7 cellular contexts compared by ENCODE assay signal in the genomic region with DNA sequence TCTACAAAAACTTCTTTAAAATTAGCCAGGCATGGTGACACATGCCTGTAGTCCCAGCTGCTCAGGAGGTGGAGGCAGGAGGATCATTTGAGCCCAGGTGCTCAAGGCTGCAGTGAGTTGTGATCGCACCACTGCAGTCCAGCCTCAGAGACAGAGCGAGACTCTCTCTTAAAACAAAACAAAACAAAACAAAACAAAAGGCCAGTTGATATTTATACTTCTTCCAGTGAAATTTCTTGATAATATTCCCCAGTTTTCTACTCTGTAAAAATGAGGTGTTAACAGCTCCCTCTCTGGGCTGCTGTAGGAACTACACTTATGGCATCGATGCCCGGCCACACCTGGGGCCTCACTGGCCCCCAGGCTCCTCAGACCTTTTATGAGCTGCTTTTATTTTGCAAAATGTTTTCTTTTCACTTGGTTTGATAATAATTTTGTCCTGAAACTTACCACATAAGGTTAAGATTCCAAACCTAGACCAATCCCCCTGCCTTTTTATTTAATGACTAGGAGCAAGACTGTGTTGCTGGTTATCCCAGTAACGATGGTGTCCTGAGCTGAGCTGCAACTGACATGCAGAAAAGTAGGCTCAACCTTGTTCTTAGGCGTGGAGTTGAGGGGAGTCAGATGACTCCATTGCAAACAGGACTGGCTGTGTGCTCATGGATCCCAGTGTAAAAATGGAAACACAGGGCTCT. TPM values are rescaled to one million over a fixed set of nuclear protein-coding genes. Genes with fewer than 3 reads are reported as not detected.
DNase-seq lines count a peak whose midpoint lies in the region; ATAC-seq and TF ChIP-seq lines count a peak whose summit lies in the region.

No MANE protein-coding gene starts in this region.

- POLR2A ChIA-PET in activated CD8-positive, alpha-beta T cell treated with anti-CD3 and anti-CD28 coated beads for 36 hours (lab: Charles Lee): no interaction called here

- H3K4me1 ChIP-seq in esophagus muscularis mucosa: peaks cover 25 to 35% (median 32%) of the 10 kb centered on the region in 4 donors
- H3K4me1 ChIP-seq in neural progenitor cell: no peaks in the 10 kb centered on the region

- peak overlapping the region in 1 of 4 donors; percentile 67 for H3K27ac ChIP-seq in esophagus muscularis mucosa (replicated peaks in 1 of 4)
- H3K27ac ChIP-seq in neural progenitor cell: no peak overlapping the region

- H3K4me3 Mint-ChIP-seq in activated CD8-positive, alpha-beta T cell treated with anti-CD3 and anti-CD28 coated beads for 36 hours: no peak overlapping the region
- no peak overlapping the region for H3K4me3 Mint-ChIP-seq in neural progenitor cell

- no peak overlapping the region for H3K4me2 ChIP-seq in neural progenitor cell

- H2AFZ ChIP-seq in neural progenitor cell (replicated peaks): no peak overlapping the region

- H3K36me3 ChIP-seq in esophagus muscularis mucosa (peaks cover 21 to 41% (median 40%) of the 10 kb centered on the region in 4 donors), neural progenitor cell (no peaks in the 10 kb centered on the region)

- no peaks in the 10 kb centered on the region for H3K9me3 Mint-ChIP-seq in activated CD8-positive, alpha-beta T cell treated with anti-CD3 and anti-CD28 coated beads for 36 hours
- H3K9me3 Mint-ChIP-seq in neural progenitor cell: no peaks in the 10 kb centered on the region

- H3K4me3 ChIP-seq in esophagus muscularis mucosa (no peak overlapping the region), neural progenitor cell (no peak overlapping the region)

- peak; percentile 96 for TF ChIP-seq CTCF in activated CD8-positive, alpha-beta T cell treated with anti-CD3 and anti-CD28 coated beads for 36 hours (IDR thresholded peaks at IDR 0.05)
- TF ChIP-seq CTCF in esophagus muscularis mucosa (IDR thresholded peaks at IDR 0.05) (peak; percentile 62 to 83 (median 63)), neural progenitor cell (IDR thresholded peaks at IDR 0.05) (peak; percentile 77)

- H3K4me1 Mint-ChIP-seq in activated CD8-positive, alpha-beta T cell treated with anti-CD3 and anti-CD28 coated beads for 36 hours (ENCODE audit: low read depth): peaks cover 25% of the 10 kb centered on the region
- peaks cover 7% of the 10 kb centered on the region for H3K4me1 Mint-ChIP-seq in neural progenitor cell

- 55% methylated on average over 6 of the region's 6 CpGs for WGBS in esophagus muscularis mucosa

- ATAC-seq in activated CD8-positive, alpha-beta T cell treated with anti-CD3 and anti-CD28 coated beads for 36 hours: peak; percentile 68
- no peak for ATAC-seq in GM19452 (IDR thresholded peaks at IDR 0.05; ENCODE audit: unreplicated experiment)

- peaks cover 8% of the 10 kb centered on the region for H3K79me2 ChIP-seq in neural progenitor cell (ENCODE audit: low read depth)

- H3K9ac ChIP-seq in neural progenitor cell: no peak overlapping the region

- peaks cover 6% of the 10 kb centered on the region for H4K20me1 ChIP-seq in neural progenitor cell (ENCODE audit: low read depth)

- no peaks in the 10 kb centered on the region for H3K9me3 ChIP-seq in esophagus muscularis mucosa
- no peaks in the 10 kb centered on the region for H3K9me3 ChIP-seq in neural progenitor cell (ENCODE audit: low read depth)

- no peaks in the 10 kb centered on the region for H3K27me3 Mint-ChIP-seq in activated CD8-positive, alpha-beta T cell treated with anti-CD3 and anti-CD28 coated beads for 36 hours
- peaks cover 2% of the 10 kb centered on the region for H3K27me3 Mint-ChIP-seq in neural progenitor cell (ENCODE audit: insufficient read depth, low read depth)

- intact Hi-C loops in activated CD8-positive, alpha-beta T cell treated with anti-CD3 and anti-CD28 coated beads for 36 hours (cut with micrococcal nuclease): no loop called here
- intact Hi-C loops in esophagus muscularis mucosa (cut with DNase I): no loop called here

- no peak for TF ChIP-seq EP300 in esophagus muscularis mucosa (IDR thresholded peaks at IDR 0.05)

- CTCF ChIA-PET in activated CD8-positive, alpha-beta T cell treated with anti-CD3 and anti-CD28 coated beads for 36 hours (lab: Charles Lee): interaction anchor here (0.8 to 2.1 kb wide), 8 partner anchors 8 to 296 kb away, joined by 3 to 7 read pairs (median 4); a partner anchor contains a TSS

- in situ Hi-C loops in G401 (cut with HindIII; ENCODE audit: low sequenced_read_pairs): no loop called here

- H3K36me3 Mint-ChIP-seq in activated CD8-positive, alpha-beta T cell treated with anti-CD3 and anti-CD28 coated beads for 36 hours (ENCODE audit: low read depth): peaks cover 5% of the 10 kb centered on the region
- H3K36me3 Mint-ChIP-seq in neural progenitor cell: peaks cover 12% of the 10 kb centered on the region

- H3K27ac Mint-ChIP-seq in activated CD8-positive, alpha-beta T cell treated with anti-CD3 and anti-CD28 coated beads for 36 hours: no peak overlapping the region
- no peak overlapping the region for H3K27ac Mint-ChIP-seq in neural progenitor cell

- H3F3A ChIP-seq in neural progenitor cell (ENCODE audit: low read depth): peaks cover 3% of the 10 kb centered on the region

- no peaks in the 10 kb centered on the region for H3K27me3 ChIP-seq in esophagus muscularis mucosa
- H3K27me3 ChIP-seq in neural progenitor cell: no peaks in the 10 kb centered on the region

- no peak for TF ChIP-seq POLR2A in esophagus muscularis mucosa (IDR thresholded peaks at IDR 0.05; ENCODE audit: low read depth)

- DNase-seq in G401 (ENCODE audit: low spot score) (peak; percentile 69), M059J (ENCODE audit: low read depth) (peak; percentile 51), esophagus muscularis mucosa (ENCODE audit: extremely low spot score) (no peak), neural progenitor cell (ENCODE audit: low spot score) (peak; percentile 47), NCI-H187 (lab: John Stamatoyannopoulos, UW) (no peak)
- peak; percentile 60 for DNase-seq in activated CD8-positive, alpha-beta T cell treated with anti-CD3 and anti-CD28 coated beads for 36 hours

RNA-seq across cellular contexts. Expression of a gene that starts 17.6 kb away (rescaled TPM):
- 20.6 and 27.7 TPM in 2 replicates for total RNA-seq in G401 (2014; rRNA removed; shearing (Covaris generic))
- 7.1 and 9.4 TPM in 2 replicates for total RNA-seq in M059J (2014; rRNA removed; shearing (Covaris generic))
- 10 to 100 TPM; 58.4 to 65.1 TPM for total RNA-seq in activated CD8-positive, alpha-beta T cell treated with anti-CD3 and anti-CD28 coated beads for 36 hours
- total RNA-seq in esophagus muscularis mucosa (10 to 100 TPM; 21.5 to 36.2 (median 28.5) TPM), neural progenitor cell (ENCODE audit: low replicate concordance) (28.5 and 71.3 TPM in 2 replicates)

RNA-seq across cellular contexts. Expression of a gene that starts 45.5 kb away (rescaled TPM):
- 154 and 199 TPM in 2 replicates for total RNA-seq in G401 (2014; rRNA removed; shearing (Covaris generic))
- total RNA-seq in M059J (2014; rRNA removed; shearing (Covaris generic)): 126 and 168 TPM in 2 replicates
- 10 to 100 TPM; 61.5 to 62.2 TPM for total RNA-seq in activated CD8-positive, alpha-beta T cell treated with anti-CD3 and anti-CD28 coated beads for 36 hours
- total RNA-seq in esophagus muscularis mucosa (10 to 100 TPM; 20.8 to 57.5 (median 38.2) TPM), neural progenitor cell (ENCODE audit: low replicate concordance) (187 and 207 TPM in 2 replicates)

RNA-seq across cellular contexts. Expression of a gene that starts 47.7 kb away (rescaled TPM):
- 64.4 and 76.9 TPM in 2 replicates for total RNA-seq in G401 (2014; rRNA removed; shearing (Covaris generic))
- not detected in 2 replicates for total RNA-seq in M059J (2014; rRNA removed; shearing (Covaris generic))
- 10 to 100 TPM; 37.8 to 39.6 TPM for total RNA-seq in activated CD8-positive, alpha-beta T cell treated with anti-CD3 and anti-CD28 coated beads for 36 hours
- 100 to 1,000 TPM in 1 of 4 donors, 10 to 100 TPM in 3; 64.8 to 101 (median 83.7) TPM for total RNA-seq in esophagus muscularis mucosa
- 15.6 and 42.5 TPM in 2 replicates for total RNA-seq in neural progenitor cell (ENCODE audit: low replicate concordance)

RNA-seq across cellular contexts. Expression of a gene that starts 49.0 kb away (rescaled TPM):
- 10.4 and 10.6 TPM in 2 replicates for total RNA-seq in G401 (2014; rRNA removed; shearing (Covaris generic))
- 0.76 and 2.2 TPM in 2 replicates for total RNA-seq in M059J (2014; rRNA removed; shearing (Covaris generic))
- total RNA-seq in activated CD8-positive, alpha-beta T cell treated with anti-CD3 and anti-CD28 coated beads for 36 hours: 10 to 100 TPM; 15.5 to 15.6 TPM
- 10 to 100 TPM in 1 of 4 donors, 1 to 10 TPM in 3; 5.5 to 10.4 (median 6.5) TPM for total RNA-seq in esophagus muscularis mucosa
- 2.3 and 10.3 TPM in 2 replicates for total RNA-seq in neural progenitor cell (ENCODE audit: low replicate concordance)

RNA-seq across cellular contexts. Expression of a gene that starts 49.3 kb away (rescaled TPM):
- 276 and 281 TPM in 2 replicates for total RNA-seq in G401 (2014; rRNA removed; shearing (Covaris generic))
- 115 and 133 TPM in 2 replicates for total RNA-seq in M059J (2014; rRNA removed; shearing (Covaris generic))
- total RNA-seq in activated CD8-positive, alpha-beta T cell treated with anti-CD3 and anti-CD28 coated beads for 36 hours: 100 to 1,000 TPM; 175 to 193 TPM
- 10 to 100 TPM; 47.1 to 75.2 (median 64.2) TPM for total RNA-seq in esophagus muscularis mucosa
- total RNA-seq in neural progenitor cell (ENCODE audit: low replicate concordance): 48.4 and 108 TPM in 2 replicates

Comparison
In these comparisons a context has a peak if more than half of its experiments do, and no peak if none do; other contexts are left out.
1. DNase-seq: peak in G401 (single experiment), M059J (single experiment), activated CD8-positive, alpha-beta T cell treated with anti-CD3 and anti-CD28 coated beads for 36 hours (single experiment) and neural progenitor cell (single experiment); none in esophagus muscularis mucosa (single experiment) and NCI-H187 (0 of 2).
2. RNA of a gene that starts 47.7 kb away (total RNA-seq): 64.8 to 101 TPM in esophagus muscularis mucosa, 64.4 to 76.9 TPM in G401, 37.8 to 39.6 TPM in activated CD8-positive, alpha-beta T cell treated with anti-CD3 and anti-CD28 coated beads for 36 hours and 15.6 to 42.5 TPM in neural progenitor cell; not detected in M059J; every median in the first group is over 10 times any median in the second.
3. Peak in every context shown above with its lines, with median percentiles within 50 percentile points of each other: CTCF ChIP-seq.